Comparison of ENCODE assay signal across 13 cellular contexts in genomic region chr6:132872923-132873322, GRCh38. TPM values are rescaled to one million over a fixed set of nuclear protein-coding genes. Genes with fewer than 3 reads are reported as not detected.
DNase-seq lines count a peak whose midpoint lies in the region; ATAC-seq and TF ChIP-seq lines count a peak whose summit lies in the region.
"Had no signal": no experiment of that assay in that cellular context is flagged by ENCODE, and none has a peak within 500 bp of the region (broad histone marks: within the 10 kb centered on the region; RNA-seq: fewer than 3 reads in every experiment).

No MANE protein-coding gene starts in this region.

- H3K4me1 Mint-ChIP-seq in chondrocyte (ENCODE audit: low read depth) (no peaks in the 10 kb centered on the region), HFFc6 (ENCODE audit: low read depth) (no peaks in the 10 kb centered on the region)

- H3K4me3 ChIP-seq in left lung = no peak overlapping the region

- peak; percentile 100 for ATAC-seq in GM18517 (IDR thresholded peaks at IDR 0.05; ENCODE audit: unreplicated experiment)
- peak; percentile 99 for ATAC-seq in GM19467 (IDR thresholded peaks at IDR 0.05; ENCODE audit: unreplicated experiment)
- peak; percentile 100 for ATAC-seq in HG02938 (IDR thresholded peaks at IDR 0.05; ENCODE audit: unreplicated experiment)
- peak; percentile 100 for ATAC-seq in HG03575 (IDR thresholded peaks at IDR 0.05; ENCODE audit: extremely low read depth, insufficient number of reproducible peaks, low FRiP score, unreplicated experiment)
- ATAC-seq in left lung = no peak
- ATAC-seq: natural killer cell treated with Interleukin-12 subunit alpha and Interleukin-12 subunit beta and Interleukin-15 and Interleukin-18, amount 100 ng/mL, for 72 hours had no signal

- H3K36me3 ChIP-seq in left lung = no peaks in the 10 kb centered on the region

- H3K9me3 Mint-ChIP-seq in chondrocyte (ENCODE audit: low read depth) (peaks cover 8% of the 10 kb centered on the region), HFFc6 (peaks cover 7% of the 10 kb centered on the region)
- H3K9me3 Mint-ChIP-seq: natural killer cell treated with Interleukin-12 subunit alpha and Interleukin-12 subunit beta and Interleukin-15 and Interleukin-18, amount 100 ng/mL, for 72 hours had no signal

- H3K27ac ChIP-seq in left lung = no peak overlapping the region

- no peak for DNase-seq in left lung
- no peak for DNase-seq in chondrocyte (ENCODE audit: low spot score)
- no peak for DNase-seq in NCI-H1930 (lab: John Stamatoyannopoulos, UW)
- no peak for DNase-seq in HFFc6
- DNase-seq: activated CD8-positive, alpha-beta memory T cell treated with anti-CD3 and anti-CD28 coated beads for 24 hours; Caco-2; NCI-H526 treated with DMSO at 0.1 percent for 48 hours; stimulated activated CD4-positive, alpha-beta T cell treated with anti-CD3 and anti-CD28 coated beads, Interleukin-15, amount 100 ng/mL, for 24 hours had no signal

- H3K36me3 Mint-ChIP-seq in chondrocyte (ENCODE audit: low read depth) = no peaks in the 10 kb centered on the region
- no peaks in the 10 kb centered on the region for H3K36me3 Mint-ChIP-seq in HFFc6 (ENCODE audit: low read depth)

- no peaks in the 10 kb centered on the region for H3K27me3 ChIP-seq in left lung

- intact Hi-C loops in left lung (cut with DNase I) = no loop called here

- TF ChIP-seq CTCF in left lung (IDR thresholded peaks at IDR 0.05) (no peak), chondrocyte (IDR thresholded peaks at IDR 0.05) (no peak), HFFc6 (IDR thresholded peaks at IDR 0.05) (no peak)

- H3K4me3 Mint-ChIP-seq in chondrocyte (ENCODE audit: unreplicated experiment) (no peak overlapping the region), HFFc6 (no peak overlapping the region)
- H3K4me3 Mint-ChIP-seq: natural killer cell treated with Interleukin-12 subunit alpha and Interleukin-12 subunit beta and Interleukin-15 and Interleukin-18, amount 100 ng/mL, for 72 hours had no signal

- peaks cover 0 to 12% of the 10 kb centered on the region in 2 donors for H3K9me3 ChIP-seq in left lung
- H3K9me3 ChIP-seq: Caco-2 had no signal

- H3K27ac Mint-ChIP-seq in chondrocyte (ENCODE audit: unreplicated experiment) (no peak overlapping the region), HFFc6 (no peak overlapping the region)
- H3K27ac Mint-ChIP-seq: natural killer cell treated with Interleukin-12 subunit alpha and Interleukin-12 subunit beta and Interleukin-15 and Interleukin-18, amount 100 ng/mL, for 72 hours had no signal

- H3K4me1 ChIP-seq in left lung = no peaks in the 10 kb centered on the region
- H3K4me1 ChIP-seq: Caco-2 had no signal

- H3K27me3 Mint-ChIP-seq in chondrocyte (ENCODE audit: low read depth) = peaks cover 2% of the 10 kb centered on the region
- H3K27me3 Mint-ChIP-seq in HFFc6 (ENCODE audit: insufficient read depth) = no peaks in the 10 kb centered on the region; the same call in 1 of the 2 replicates

RNA-seq across cellular contexts. Expression of gene RPS12, which starts 58.6 kb away (rescaled TPM):
- 1,000 to 10,000 TPM; 1,016 to 1,304 TPM for total RNA-seq in left lung
- 804 to 1,052 TPM (median 810 TPM) in 3 replicates for total RNA-seq in chondrocyte
- 1,000 to 10,000 TPM in 4 of 6 experiments, 100 to 1,000 TPM in 2; 826 to 1,148 (median 1,037) TPM for total RNA-seq in HFFc6 (2021; fragmentation: NEBNext Ultra II Directional; extraction: Animal tissue kit (Norgen Biotek cat#: 25700))
